Comparison of ENCODE assay signal across 10 cellular contexts in genomic region chr15:98713585-98714001, GRCh38.
DNase-seq lines count a peak whose midpoint lies in the region; ATAC-seq and TF ChIP-seq lines count a peak whose summit lies in the region.
"Had no signal": no experiment of that assay in that cellular context is flagged by ENCODE, and none has a peak within 500 bp of the region (broad histone marks: within the 10 kb centered on the region; RNA-seq: fewer than 3 reads in every experiment).

No MANE protein-coding gene starts in this region.

- H3K27ac Mint-ChIP-seq in activated CD4-positive, alpha-beta T cell treated with anti-CD3 and anti-CD28 coated beads for 36 hours: no peak overlapping the region
- no peak overlapping the region for H3K27ac Mint-ChIP-seq in stimulated activated naive CD8-positive, alpha-beta T cell treated with anti-CD3 and anti-CD28 coated beads, Interleukin-15, amount 100 ng/mL, for 72 hours
- H3K27ac Mint-ChIP-seq in progenitor cell of endocrine pancreas: no peak overlapping the region
- H3K27ac Mint-ChIP-seq: dendritic cell treated with granulocyte-macrophage colony-stimulating factor and Interleukin-4, amounts not matched to agents 40 ng/mL and 50 ng/mL, for 4 days had no signal

- peaks cover 41% of the 10 kb centered on the region for H3K4me1 Mint-ChIP-seq in activated CD4-positive, alpha-beta T cell treated with anti-CD3 and anti-CD28 coated beads for 36 hours
- H3K4me1 Mint-ChIP-seq in stimulated activated naive CD8-positive, alpha-beta T cell treated with anti-CD3 and anti-CD28 coated beads, Interleukin-15, amount 100 ng/mL, for 72 hours: peaks cover 61% of the 10 kb centered on the region
- peaks cover 35% of the 10 kb centered on the region for H3K4me1 Mint-ChIP-seq in progenitor cell of endocrine pancreas (ENCODE audit: low read depth)

- peaks cover 36% of the 10 kb centered on the region for H3K4me1 ChIP-seq in cardiac muscle cell (ENCODE audit: low read depth)

- no peaks in the 10 kb centered on the region for H3K27me3 ChIP-seq in cardiac muscle cell

- TF ChIP-seq CTCF in cardiac muscle cell (IDR thresholded peaks at IDR 0.05; ENCODE audit: low read depth, low read length) (no peak), progenitor cell of endocrine pancreas (IDR thresholded peaks at IDR 0.05; ENCODE audit: unreplicated experiment) (no peak)

- H3K4me3 ChIP-seq in cardiac muscle cell: no peak overlapping the region

- H3K27ac ChIP-seq in cardiac muscle cell: peak overlapping the region; percentile 32

- H3K27me3 Mint-ChIP-seq in activated CD4-positive, alpha-beta T cell treated with anti-CD3 and anti-CD28 coated beads for 36 hours: no peaks in the 10 kb centered on the region
- H3K27me3 Mint-ChIP-seq in stimulated activated naive CD8-positive, alpha-beta T cell treated with anti-CD3 and anti-CD28 coated beads, Interleukin-15, amount 100 ng/mL, for 72 hours: no peaks in the 10 kb centered on the region
- no peaks in the 10 kb centered on the region for H3K27me3 Mint-ChIP-seq in progenitor cell of endocrine pancreas
- H3K27me3 Mint-ChIP-seq: dendritic cell treated with granulocyte-macrophage colony-stimulating factor and Interleukin-4, amounts not matched to agents 40 ng/mL and 50 ng/mL, for 4 days had no signal

- H3K36me3 ChIP-seq in cardiac muscle cell: no peaks in the 10 kb centered on the region

- peaks cover 3% of the 10 kb centered on the region for H3K9me3 Mint-ChIP-seq in activated CD4-positive, alpha-beta T cell treated with anti-CD3 and anti-CD28 coated beads for 36 hours (ENCODE audit: low read depth)
- H3K9me3 Mint-ChIP-seq in stimulated activated naive CD8-positive, alpha-beta T cell treated with anti-CD3 and anti-CD28 coated beads, Interleukin-15, amount 100 ng/mL, for 72 hours: peaks cover 12% of the 10 kb centered on the region in 2 donors
- H3K9me3 Mint-ChIP-seq in progenitor cell of endocrine pancreas (ENCODE audit: low read depth): peaks cover 8% of the 10 kb centered on the region

- no peak overlapping the region for H3K4me3 Mint-ChIP-seq in activated CD4-positive, alpha-beta T cell treated with anti-CD3 and anti-CD28 coated beads for 36 hours
- H3K4me3 Mint-ChIP-seq in stimulated activated naive CD8-positive, alpha-beta T cell treated with anti-CD3 and anti-CD28 coated beads, Interleukin-15, amount 100 ng/mL, for 72 hours: peak overlapping the region; percentile 25 to 41
- no peak overlapping the region for H3K4me3 Mint-ChIP-seq in progenitor cell of endocrine pancreas (ENCODE audit: low read depth)
- H3K4me3 Mint-ChIP-seq: dendritic cell treated with granulocyte-macrophage colony-stimulating factor and Interleukin-4, amounts not matched to agents 40 ng/mL and 50 ng/mL, for 4 days had no signal

- intact Hi-C loops in activated CD4-positive, alpha-beta T cell treated with anti-CD3 and anti-CD28 coated beads for 36 hours (cut with DNase I, micrococcal nuclease): no loop called here

- CTCF ChIA-PET in activated CD4-positive, alpha-beta T cell treated with anti-CD3 and anti-CD28 coated beads for 36 hours (lab: Charles Lee): interaction anchor here (0.6 kb wide), 1 partner anchor 529 kb away, joined by 3 read pairs; no protein-coding TSS in a partner anchor

- peaks cover 26% of the 10 kb centered on the region for H3K36me3 Mint-ChIP-seq in activated CD4-positive, alpha-beta T cell treated with anti-CD3 and anti-CD28 coated beads for 36 hours (ENCODE audit: low read depth)
- H3K36me3 Mint-ChIP-seq in progenitor cell of endocrine pancreas (ENCODE audit: insufficient read depth): peaks cover 17% of the 10 kb centered on the region

- no peaks in the 10 kb centered on the region for H3K9me3 ChIP-seq in cardiac muscle cell (ENCODE audit: low read depth)

- DNase-seq in activated CD4-positive, alpha-beta T cell treated with anti-CD3 and anti-CD28 coated beads for 36 hours: no peak
- DNase-seq in activated CD4-positive, alpha-beta T cell treated with anti-CD3 and anti-CD28 coated beads, Interleukin-2, amount 50 U/mL, for 1 hour: no peak
- DNase-seq in SW480 (ENCODE audit: low spot score): peak; percentile 14
- no peak for DNase-seq in cardiac muscle cell (ENCODE audit: low read depth in 1 of 2, low spot score in 1 of 2)
- peak in 1 of 2 donors; percentile 27 for DNase-seq in stimulated activated naive CD8-positive, alpha-beta T cell treated with anti-CD3 and anti-CD28 coated beads, Interleukin-15, amount 100 ng/mL, for 72 hours
- DNase-seq in COR-L47 (lab: John Stamatoyannopoulos, UW): no peak
- no peak for DNase-seq in progenitor cell of endocrine pancreas (ENCODE audit: low spot score, unreplicated experiment)
- DNase-seq: NCI-H2171 had no signal

- POLR2A ChIA-PET in activated CD4-positive, alpha-beta T cell treated with anti-CD3 and anti-CD28 coated beads for 36 hours (lab: Charles Lee): no interaction called here

- peak; percentile 67 for ATAC-seq in activated CD4-positive, alpha-beta T cell treated with anti-CD3 and anti-CD28 coated beads for 36 hours
- peak; percentile 80 for ATAC-seq in stimulated activated naive CD8-positive, alpha-beta T cell treated with anti-CD3 and anti-CD28 coated beads, Interleukin-15, amount 100 ng/mL, for 72 hours
- no peak for ATAC-seq in GM19455 (IDR thresholded peaks at IDR 0.05; ENCODE audit: unreplicated experiment)

Comparison
In these comparisons a context has a peak if more than half of its experiments do, and no peak if none do; other contexts are left out.
1. H3K4me3 Mint-ChIP-seq: peak in stimulated activated naive CD8-positive, alpha-beta T cell treated with anti-CD3 and anti-CD28 coated beads, Interleukin-15, amount 100 ng/mL, for 72 hours (2 of 2); none in activated CD4-positive, alpha-beta T cell treated with anti-CD3 and anti-CD28 coated beads for 36 hours (single experiment) and progenitor cell of endocrine pancreas (single experiment).